In genomic region chr7:50560865-50561351, GRCh38 we compare ENCODE assay signal across 1 cellular context.
TF ChIP-seq lines count a peak whose summit lies in the region.

No MANE protein-coding gene starts in this region.

TF ChIP-seq in GM23338, 12 proteins besides CTCF, POLR2A, EP300 and RAD21 (continued from another document):
- TF ChIP-seq ZNF462 (CRISPR knock-in tag; IDR thresholded peaks at IDR 0.05), result no peak
- no peak for TF ChIP-seq CREB1 (CRISPR knock-in tag; IDR thresholded peaks at IDR 0.05; ENCODE audit: low read depth)
- no peak for TF ChIP-seq NANOG (IDR thresholded peaks at IDR 0.05; ENCODE audit: borderline replicate concordance)
